8 cellular contexts compared by ENCODE assay signal in genomic region chr14:34539407-34540180, GRCh38. TPM values are rescaled to one million over a fixed set of nuclear protein-coding genes. Genes with fewer than 3 reads are reported as not detected.
DNase-seq lines count a peak whose midpoint lies in the region; TF ChIP-seq lines count a peak whose summit lies in the region.

TSS of gene EAPP (minus strand) at chr14:34539701. CDS start at chr14:34539628, 73 bp downstream.

- H3K27me3 ChIP-seq in H9 (ENCODE audit: insufficient read depth, low read length) (no peaks in the 10 kb centered on the region), parathyroid adenoma (ENCODE audit: control insufficient read depth, insufficient read depth, low read length) (no peaks in the 10 kb centered on the region)

- H2BK12ac ChIP-seq in H9 (ENCODE audit: insufficient read length, low read depth, low read length), result no peak within 1 kb of the TSS

- H2BK120ac ChIP-seq in H9 (ENCODE audit: low read depth, low read length, poor library complexity, severe bottlenecking), result peak within 1 kb of the TSS; percentile 10

- H3K79me1 ChIP-seq in H9 (ENCODE audit: insufficient read depth, low read depth, low read length, poor library complexity, severe bottlenecking), result no peaks in the 10 kb centered on the region

- H3K36me3 Mint-ChIP-seq in H9 (ENCODE audit: insufficient read depth in 1 of 3, low read depth in 3 of 3), result peaks cover 1 to 9% (median 4%) of the 10 kb centered on the region in 3 experiments; a peak in 5 of 7 replicates
- H3K36me3 Mint-ChIP-seq in type B pancreatic cell, result peaks cover 4% of the 10 kb centered on the region

- H2BK20ac ChIP-seq in H9 (ENCODE audit: low read depth, low read length, poor library complexity, severe bottlenecking), result no peak within 1 kb of the TSS

- no peaks in the 10 kb centered on the region for H3K23me2 ChIP-seq in H9 (ENCODE audit: insufficient read length, low read depth, low read length, poor library complexity, severe bottlenecking)

- in situ Hi-C loops in G401 (cut with HindIII; ENCODE audit: low sequenced_read_pairs), result no loop called here

- peak within 1 kb of the TSS; percentile 98 for H2BK5ac ChIP-seq in H9 (ENCODE audit: insufficient read length, low read length)

- H3K27me3 Mint-ChIP-seq in H9 (ENCODE audit: low read depth) (no peaks in the 10 kb centered on the region), type B pancreatic cell (no peaks in the 10 kb centered on the region)

- no peaks in the 10 kb centered on the region; the same call in 1 of the 2 replicates for H3K4me1 ChIP-seq in H9 (ENCODE audit: insufficient read depth, low read length)
- peaks cover 9% of the 10 kb centered on the region for H3K4me1 ChIP-seq in parathyroid adenoma

- H3K9me3 Mint-ChIP-seq in H9 (no peaks in the 10 kb centered on the region), type B pancreatic cell (no peaks in the 10 kb centered on the region)

- H3K4me3 ChIP-seq in NB4 (ENCODE audit: low read depth, low read length), result peak within 1 kb of the TSS; percentile 85
- H3K4me3 ChIP-seq in parathyroid adenoma (ENCODE audit: low read depth, low read length), result peak within 1 kb of the TSS; percentile 94

- no peak within 1 kb of the TSS for H4K91ac ChIP-seq in H9 (ENCODE audit: insufficient read length, low read depth, low read length)

- H4K8ac ChIP-seq in H9 (replicated peaks; ENCODE audit: insufficient read length, low read depth, low read length), result no peak within 1 kb of the TSS

- peak within 1 kb of the TSS; percentile 56 for H3K4me2 ChIP-seq in H9 (ENCODE audit: insufficient read depth, insufficient read length, low read length)
- peak within 1 kb of the TSS; percentile 79 for H3K4me2 ChIP-seq in parathyroid adenoma (ENCODE audit: low read length)

- DNase-seq in G401 (ENCODE audit: low spot score) (peak; percentile 99), H9 (peak; percentile 98), NB4 (ENCODE audit: low read depth) (peak; percentile 97), glomerular endothelial cell (ENCODE audit: extremely low read depth, low read depth, low spot score) (peak; percentile 75), type B pancreatic cell (ENCODE audit: extremely low spot score, unreplicated experiment) (peak; percentile 95)
- peak; percentile 92 for DNase-seq in activated effector memory CD4-positive, alpha-beta T cell treated with Interleukin-2 at 50 U/mL for 16 hours
- DNase-seq in stimulated activated naive CD4-positive, alpha-beta T cell treated with Interleukin-2 at 50 U/mL for 16 hours (lab: John Stamatoyannopoulos, UW), result no peak

- no peak within 1 kb of the TSS for H2AK5ac ChIP-seq in H9 (ENCODE audit: insufficient read length, low read length)

- H3K27ac Mint-ChIP-seq in H9 (peak within 1 kb of the TSS; percentile 97 to 99 (median 98)), type B pancreatic cell (peak within 1 kb of the TSS; percentile 99)

- H2BK15ac ChIP-seq in H9 (ENCODE audit: low read depth, low read length), result peak within 1 kb of the TSS; percentile 41; the same call in 1 of the 2 replicates

- H2AFZ ChIP-seq in H9 (ENCODE audit: low read length) (no peak within 1 kb of the TSS), parathyroid adenoma (peak within 1 kb of the TSS; percentile 99)

- H3K14ac ChIP-seq in H9 (ENCODE audit: insufficient read depth, low read length), result peak within 1 kb of the TSS; percentile 98

- H3T11ph ChIP-seq in H9 (ENCODE audit: low read length), result no peak within 1 kb of the TSS

- peak within 1 kb of the TSS; percentile 99 for H3K18ac ChIP-seq in H9 (ENCODE audit: insufficient read length, low read depth, low read length)

- no peak within 1 kb of the TSS for H3K23ac ChIP-seq in H9 (ENCODE audit: insufficient read length, low read depth, low read length)

- H3K9me3 ChIP-seq in H9 (ENCODE audit: control insufficient read depth, low read depth, low read length) (no peaks in the 10 kb centered on the region), parathyroid adenoma (ENCODE audit: control insufficient read depth, low read length) (no peaks in the 10 kb centered on the region)

- peak; percentile 76 for TF ChIP-seq POLR2A in NB4 (IDR thresholded peaks at IDR 0.05; ENCODE audit: extremely low read depth, insufficient read length)

- no peaks in the 10 kb centered on the region for H3K36me3 ChIP-seq in parathyroid adenoma (ENCODE audit: control insufficient read depth, insufficient read depth, low read length)

- H3K27ac ChIP-seq in H9 (ENCODE audit: insufficient read length, low read depth, low read length) (peak within 1 kb of the TSS; percentile 53), parathyroid adenoma (peak within 1 kb of the TSS; percentile 93)

- TF ChIP-seq CTCF in H9 (conservative IDR thresholded peaks at IDR 0.05), result no peak
- TF ChIP-seq CTCF in NB4 (IDR thresholded peaks at IDR 0.05; ENCODE audit: low read depth, low read length), result no peak
- no peak for TF ChIP-seq CTCF in parathyroid adenoma (IDR thresholded peaks at IDR 0.05)
- TF ChIP-seq CTCF in type B pancreatic cell (conservative IDR thresholded peaks at IDR 0.05), result peak; percentile 18

- H3K4me1 Mint-ChIP-seq in H9 (peaks cover 8 to 11% of the 10 kb centered on the region in 2 experiments), type B pancreatic cell (ENCODE audit: unreplicated experiment) (peaks cover 10% of the 10 kb centered on the region)

- H4K5ac ChIP-seq in H9 (ENCODE audit: insufficient read length, low read depth, low read length), result peak within 1 kb of the TSS; percentile 93

- H3K79me2 ChIP-seq in H9 (ENCODE audit: insufficient read depth, low read length), result 0 out of 2 replicates have a peak, but pooled peaks cover 3% of the 10 kb centered on the region
- H3K79me2 ChIP-seq in parathyroid adenoma, result peaks cover 14% of the 10 kb centered on the region

- H3K4me3 Mint-ChIP-seq in H9, result peak within 1 kb of the TSS; percentile 95 to 97
- peak within 1 kb of the TSS; percentile 100 for H3K4me3 Mint-ChIP-seq in type B pancreatic cell

- H3K56ac ChIP-seq in H9 (ENCODE audit: insufficient read length, low read depth, low read length), result peak within 1 kb of the TSS; percentile 57

- H3K4ac ChIP-seq in H9 (ENCODE audit: low read depth, low read length), result no peak within 1 kb of the TSS

- H4K20me1 ChIP-seq in H9 (ENCODE audit: control insufficient read depth, insufficient read depth, insufficient read length), result no peaks in the 10 kb centered on the region

- H3K9ac ChIP-seq in H9 (ENCODE audit: extremely low read depth, insufficient read length, low read length), result peak within 1 kb of the TSS; percentile 96
- peak within 1 kb of the TSS; percentile 75 for H3K9ac ChIP-seq in parathyroid adenoma

- no CpG with 5 or more reads among the region's 59 CpGs for WGBS in H9 (ENCODE audit: extremely low coverage, insufficient read length, low lambda C conversion rate)

RNA-seq across cellular contexts. Expression of gene EAPP, which starts in this region (rescaled TPM):
- 49.2 and 53.8 TPM in 2 replicates for total RNA-seq in G401 (2014; rRNA removed; shearing (Covaris generic))
- total RNA-seq in H9 (2021), result 34.8 and 35.0 TPM in 2 replicates
- total RNA-seq in glomerular endothelial cell, result 18.9 and 23.5 TPM in 2 replicates
- 36.8 and 38.3 TPM in 2 replicates for total RNA-seq in type B pancreatic cell (ENCODE audit: low replicate concordance)
